Comparison of ENCODE assay signal across 9 cellular contexts in genomic region chr3:184129012-184129411, GRCh38. TPM values are rescaled to one million over a fixed set of nuclear protein-coding genes. Genes with fewer than 3 reads are reported as not detected.
DNase-seq lines count a peak whose midpoint lies in the region; ATAC-seq and TF ChIP-seq lines count a peak whose summit lies in the region.
"Had no signal": no experiment of that assay in that cellular context is flagged by ENCODE, and none has a peak within 500 bp of the region (broad histone marks: within the 10 kb centered on the region; RNA-seq: fewer than 3 reads in every experiment).

No MANE protein-coding gene starts in this region.

- peak; percentile 30 for DNase-seq in activated naive CD4-positive, alpha-beta T cell treated with anti-CD3 and anti-CD28 coated beads for 36 hours
- no peak for DNase-seq in activated naive CD4-positive, alpha-beta T cell (lab: John Stamatoyannopoulos, UW)
- DNase-seq in NCI-H1105 (lab: John Stamatoyannopoulos, UW) (peak; percentile 31), astrocyte of the spinal cord (ENCODE audit: low read depth, low spot score) (peak; percentile 51), nephron progenitor cell (peak; percentile 40)
- no peak for DNase-seq in effector CD8-positive, alpha-beta T cell (lab: John Stamatoyannopoulos, UW)

- H3K9me3 Mint-ChIP-seq in activated naive CD4-positive, alpha-beta T cell treated with anti-CD3 and anti-CD28 coated beads for 36 hours = no peaks in the 10 kb centered on the region
- no peaks in the 10 kb centered on the region for H3K9me3 Mint-ChIP-seq in nephron progenitor cell

- ATAC-seq in GM21447 (IDR thresholded peaks at IDR 0.05; ENCODE audit: unreplicated experiment) (no peak), HG03571 (IDR thresholded peaks at IDR 0.05; ENCODE audit: unreplicated experiment) (no peak)

- in situ Hi-C loops in astrocyte of the spinal cord (cut with HindIII; ENCODE audit: low sequenced_read_pairs) = no loop called here

- no peak overlapping the region for H3K4me3 ChIP-seq in astrocyte of the spinal cord (ENCODE audit: low read depth, low read length)
- H3K4me3 ChIP-seq: skin epidermis had no signal

- H3K27me3 Mint-ChIP-seq in activated naive CD4-positive, alpha-beta T cell treated with anti-CD3 and anti-CD28 coated beads for 36 hours (ENCODE audit: low read depth) = peaks cover 2% of the 10 kb centered on the region
- peaks cover 16% of the 10 kb centered on the region for H3K27me3 Mint-ChIP-seq in nephron progenitor cell (ENCODE audit: low read depth, poor library complexity)

- no peak overlapping the region for H3K4me3 Mint-ChIP-seq in activated naive CD4-positive, alpha-beta T cell treated with anti-CD3 and anti-CD28 coated beads for 36 hours
- no peak overlapping the region for H3K4me3 Mint-ChIP-seq in nephron progenitor cell

- peaks cover 9% of the 10 kb centered on the region for H3K4me1 Mint-ChIP-seq in activated naive CD4-positive, alpha-beta T cell treated with anti-CD3 and anti-CD28 coated beads for 36 hours (ENCODE audit: low read depth)
- H3K4me1 Mint-ChIP-seq in nephron progenitor cell = peaks cover 8% of the 10 kb centered on the region

- peak; percentile 62 for TF ChIP-seq CTCF in astrocyte of the spinal cord (IDR thresholded peaks at IDR 0.05; ENCODE audit: low read depth, low read length)
- TF ChIP-seq CTCF in nephron progenitor cell (IDR thresholded peaks at IDR 0.05) = peak; percentile 43

- H3K36me3 Mint-ChIP-seq in activated naive CD4-positive, alpha-beta T cell treated with anti-CD3 and anti-CD28 coated beads for 36 hours (ENCODE audit: low read depth) = no peaks in the 10 kb centered on the region
- H3K36me3 Mint-ChIP-seq in nephron progenitor cell (ENCODE audit: low read depth) = no peaks in the 10 kb centered on the region

- intact Hi-C loops in activated naive CD4-positive, alpha-beta T cell treated with anti-CD3 and anti-CD28 coated beads for 36 hours (cut with micrococcal nuclease) = no loop called here

- no peak overlapping the region for H3K27ac Mint-ChIP-seq in activated naive CD4-positive, alpha-beta T cell treated with anti-CD3 and anti-CD28 coated beads for 36 hours
- H3K27ac Mint-ChIP-seq in nephron progenitor cell = peak overlapping the region; percentile 7

- CTCF ChIA-PET in activated naive CD4-positive, alpha-beta T cell treated with anti-CD3 and anti-CD28 coated beads for 36 hours (lab: Charles Lee) = interaction anchor here (0.5 to 0.9 kb wide), 2 partner anchors 16 to 77 kb away, joined by 3 to 4 read pairs; no protein-coding TSS in a partner anchor

RNA-seq across cellular contexts. Expression of gene EIF2B5, which starts 6.1 kb away (rescaled TPM):
- 10 to 100 TPM; 48.8 to 56.4 TPM for total RNA-seq in activated naive CD4-positive, alpha-beta T cell treated with anti-CD3 and anti-CD28 coated beads for 36 hours

RNA-seq across cellular contexts. Expression of gene DVL3, which starts 26.2 kb away (rescaled TPM):
- total RNA-seq in activated naive CD4-positive, alpha-beta T cell treated with anti-CD3 and anti-CD28 coated beads for 36 hours = 10 to 100 TPM; 19.6 to 19.9 TPM

RNA-seq across cellular contexts. Expression of gene HTR3E, which starts 32.1 kb away (rescaled TPM):
- not detected for total RNA-seq in activated naive CD4-positive, alpha-beta T cell treated with anti-CD3 and anti-CD28 coated beads for 36 hours

RNA-seq across cellular contexts. Expression of gene AP2M1, which starts 45.6 kb away (rescaled TPM):
- 100 to 1,000 TPM; 206 to 212 TPM for total RNA-seq in activated naive CD4-positive, alpha-beta T cell treated with anti-CD3 and anti-CD28 coated beads for 36 hours

RNA-seq across cellular contexts. Expression of gene ABCF3, which starts 57.0 kb away (rescaled TPM):
- 10 to 100 TPM; 38.5 to 39.1 TPM for total RNA-seq in activated naive CD4-positive, alpha-beta T cell treated with anti-CD3 and anti-CD28 coated beads for 36 hours

Comparison
In these comparisons a context has a peak if more than half of its experiments do, and no peak if none do; other contexts are left out.
1. DNase-seq: peak in activated naive CD4-positive, alpha-beta T cell treated with anti-CD3 and anti-CD28 coated beads for 36 hours (single experiment), NCI-H1105 (single experiment), astrocyte of the spinal cord (single experiment) and nephron progenitor cell (single experiment); none in activated naive CD4-positive, alpha-beta T cell (0 of 4) and effector CD8-positive, alpha-beta T cell (single experiment).